Comparison of ENCODE assay signal across 1 cellular context in the genomic region with DNA sequence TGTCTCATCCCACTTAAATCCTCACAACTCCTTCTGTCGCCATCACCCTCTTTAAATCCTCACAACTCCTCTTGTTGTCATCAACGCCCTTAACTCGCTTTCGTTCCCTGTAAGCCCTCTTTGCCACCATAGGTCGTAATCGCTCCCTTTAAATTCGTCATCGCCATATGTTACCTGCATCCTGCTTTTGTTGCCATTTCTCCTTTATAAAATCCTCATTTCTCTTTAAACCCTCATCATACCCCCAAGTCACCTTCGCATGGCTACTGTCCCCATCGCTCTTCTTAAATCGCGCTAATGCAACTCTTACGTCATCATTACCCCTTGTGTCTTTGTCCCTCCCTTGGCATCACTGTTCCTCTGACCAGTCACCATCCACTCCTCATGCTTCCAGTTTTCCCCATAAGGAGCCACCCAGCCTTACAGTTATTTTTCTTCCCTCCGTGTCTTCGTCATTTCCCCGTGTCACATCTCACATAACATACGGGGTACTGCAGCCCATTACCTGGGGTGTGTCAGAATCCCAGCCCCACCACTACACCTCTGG.
A peak's percentile ranks its signal among the peaks of the same experiment; 100 is the strongest.
TF ChIP-seq lines count a peak whose summit lies in the region.

No MANE protein-coding gene starts in this region.

TF ChIP-seq in K562, 482 proteins besides CTCF, POLR2A, EP300 and RAD21 (continued from another document and continues in another):
- TF ChIP-seq, protein P1, sequence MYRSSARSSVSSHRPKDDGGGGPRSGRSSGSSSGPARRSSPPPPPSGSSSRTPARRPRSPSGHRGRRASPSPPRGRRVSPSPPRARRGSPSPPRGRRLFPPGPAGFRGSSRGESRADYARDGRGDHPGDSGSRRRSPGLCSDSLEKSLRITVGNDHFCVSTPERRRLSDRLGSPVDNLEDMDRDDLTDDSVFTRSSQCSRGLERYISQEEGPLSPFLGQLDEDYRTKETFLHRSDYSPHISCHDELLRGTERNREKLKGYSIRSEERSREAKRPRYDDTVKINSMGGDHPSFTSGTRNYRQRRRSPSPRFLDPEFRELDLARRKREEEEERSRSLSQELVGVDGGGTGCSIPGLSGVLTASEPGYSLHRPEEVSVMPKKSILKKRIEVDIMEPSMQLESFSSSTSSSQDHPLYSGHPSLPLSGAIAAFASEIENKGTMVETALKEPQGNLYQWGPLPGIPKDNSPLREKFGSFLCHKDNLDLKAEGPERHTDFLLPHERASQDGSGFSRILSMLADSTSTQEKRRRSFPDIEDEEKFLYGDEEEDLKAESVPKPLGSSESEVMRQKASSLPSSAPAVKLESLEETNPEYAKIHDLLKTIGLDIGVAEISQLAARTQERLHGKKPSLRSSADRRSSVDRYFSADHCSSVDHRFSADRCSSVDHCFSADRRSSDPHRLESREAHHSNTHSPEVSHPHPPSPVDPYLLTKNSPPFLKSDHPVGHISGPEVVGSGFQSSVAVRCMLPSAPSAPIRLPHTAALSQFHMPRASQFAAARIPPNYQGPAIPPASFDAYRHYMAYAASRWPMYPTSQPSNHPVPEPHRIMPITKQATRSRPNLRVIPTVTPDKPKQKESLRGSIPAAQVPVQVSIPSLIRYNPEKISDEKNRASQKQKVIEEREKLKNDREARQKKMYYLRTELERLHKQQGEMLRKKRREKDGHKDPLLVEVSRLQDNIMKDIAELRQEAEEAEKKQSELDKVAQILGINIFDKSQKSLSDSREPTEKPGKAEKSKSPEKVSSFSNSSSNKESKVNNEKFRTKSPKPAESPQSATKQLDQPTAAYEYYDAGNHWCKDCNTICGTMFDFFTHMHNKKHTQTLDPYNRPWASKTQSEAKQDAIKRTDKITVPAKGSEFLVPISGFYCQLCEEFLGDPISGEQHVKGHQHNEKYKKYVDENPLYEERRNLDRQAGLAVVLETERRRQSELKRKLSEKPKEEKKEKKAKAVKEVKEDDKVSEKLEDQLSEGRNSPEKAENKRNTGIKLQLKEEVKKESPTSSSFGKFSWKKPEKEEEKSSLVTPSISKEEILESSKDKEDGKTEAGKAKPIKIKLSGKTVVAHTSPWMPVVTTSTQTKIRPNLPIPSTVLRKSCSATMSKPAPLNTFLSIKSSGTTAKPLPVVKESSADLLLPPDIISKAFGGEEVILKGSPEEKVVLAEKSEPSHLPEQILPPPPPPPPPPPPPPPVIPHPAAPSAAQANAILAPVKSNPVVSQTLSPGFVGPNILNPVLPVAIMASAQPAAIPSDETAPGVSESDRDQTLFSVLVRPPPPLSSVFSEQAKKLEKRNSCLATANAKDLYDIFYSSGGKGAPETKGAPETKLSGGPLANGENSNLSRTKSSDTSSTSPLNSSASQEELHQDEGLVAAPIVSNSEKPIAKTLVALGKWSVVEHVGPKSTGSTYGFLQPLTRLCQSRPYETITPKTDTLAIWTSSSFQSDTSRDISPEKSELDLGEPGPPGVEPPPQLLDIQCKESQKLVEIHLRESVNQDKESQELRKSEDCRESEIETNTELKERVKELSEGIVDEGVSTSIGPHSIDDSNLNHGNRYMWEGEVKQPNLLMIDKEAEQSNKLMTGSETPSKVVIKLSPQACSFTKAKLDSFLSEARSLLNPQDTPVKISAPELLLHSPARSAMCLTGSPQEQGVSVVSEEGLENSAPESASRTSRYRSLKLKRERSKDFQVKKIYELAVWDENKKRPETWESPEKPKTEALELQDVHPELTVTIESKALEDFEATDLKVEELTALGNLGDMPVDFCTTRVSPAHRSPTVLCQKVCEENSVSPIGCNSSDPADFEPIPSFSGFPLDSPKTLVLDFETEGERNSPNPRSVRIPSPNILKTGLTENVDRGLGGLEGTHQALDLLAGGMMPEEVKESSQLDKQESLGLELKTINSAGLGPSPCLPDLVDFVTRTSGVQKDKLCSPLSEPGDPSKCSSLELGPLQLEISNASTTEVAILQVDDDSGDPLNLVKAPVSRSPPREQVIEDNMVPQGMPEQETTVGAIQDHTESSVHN (IDR thresholded peaks at IDR 0.05; ENCODE audit: borderline replicate concordance in 1 of 2, low read depth in 1 of 2): 0 out of 4 replicates have a peak, but pooled peaks of 1 of the 2 experiments have one; percentile 40
- 0 out of 2 replicates have a peak, but pooled peaks have one; percentile 20 for TF ChIP-seq MTA2 (IDR thresholded peaks at IDR 0.05; ENCODE audit: low read depth)
- TF ChIP-seq KLF1 (tag; IDR thresholded peaks at IDR 0.05): no peak
- no peak for TF ChIP-seq WHSC1 (IDR thresholded peaks at IDR 0.05; ENCODE audit: low read length)
- TF ChIP-seq POU5F1 (IDR thresholded peaks at IDR 0.05; ENCODE audit: borderline replicate concordance, low read depth, low read length, partially characterized antibody): no peak
- peak; percentile 24 for TF ChIP-seq PHF20 (IDR thresholded peaks at IDR 0.05; ENCODE audit: partially characterized antibody)
- TF ChIP-seq KDM2B (CRISPR knock-in tag; IDR thresholded peaks at IDR 0.05): no peak
- TF ChIP-seq, protein P2, sequence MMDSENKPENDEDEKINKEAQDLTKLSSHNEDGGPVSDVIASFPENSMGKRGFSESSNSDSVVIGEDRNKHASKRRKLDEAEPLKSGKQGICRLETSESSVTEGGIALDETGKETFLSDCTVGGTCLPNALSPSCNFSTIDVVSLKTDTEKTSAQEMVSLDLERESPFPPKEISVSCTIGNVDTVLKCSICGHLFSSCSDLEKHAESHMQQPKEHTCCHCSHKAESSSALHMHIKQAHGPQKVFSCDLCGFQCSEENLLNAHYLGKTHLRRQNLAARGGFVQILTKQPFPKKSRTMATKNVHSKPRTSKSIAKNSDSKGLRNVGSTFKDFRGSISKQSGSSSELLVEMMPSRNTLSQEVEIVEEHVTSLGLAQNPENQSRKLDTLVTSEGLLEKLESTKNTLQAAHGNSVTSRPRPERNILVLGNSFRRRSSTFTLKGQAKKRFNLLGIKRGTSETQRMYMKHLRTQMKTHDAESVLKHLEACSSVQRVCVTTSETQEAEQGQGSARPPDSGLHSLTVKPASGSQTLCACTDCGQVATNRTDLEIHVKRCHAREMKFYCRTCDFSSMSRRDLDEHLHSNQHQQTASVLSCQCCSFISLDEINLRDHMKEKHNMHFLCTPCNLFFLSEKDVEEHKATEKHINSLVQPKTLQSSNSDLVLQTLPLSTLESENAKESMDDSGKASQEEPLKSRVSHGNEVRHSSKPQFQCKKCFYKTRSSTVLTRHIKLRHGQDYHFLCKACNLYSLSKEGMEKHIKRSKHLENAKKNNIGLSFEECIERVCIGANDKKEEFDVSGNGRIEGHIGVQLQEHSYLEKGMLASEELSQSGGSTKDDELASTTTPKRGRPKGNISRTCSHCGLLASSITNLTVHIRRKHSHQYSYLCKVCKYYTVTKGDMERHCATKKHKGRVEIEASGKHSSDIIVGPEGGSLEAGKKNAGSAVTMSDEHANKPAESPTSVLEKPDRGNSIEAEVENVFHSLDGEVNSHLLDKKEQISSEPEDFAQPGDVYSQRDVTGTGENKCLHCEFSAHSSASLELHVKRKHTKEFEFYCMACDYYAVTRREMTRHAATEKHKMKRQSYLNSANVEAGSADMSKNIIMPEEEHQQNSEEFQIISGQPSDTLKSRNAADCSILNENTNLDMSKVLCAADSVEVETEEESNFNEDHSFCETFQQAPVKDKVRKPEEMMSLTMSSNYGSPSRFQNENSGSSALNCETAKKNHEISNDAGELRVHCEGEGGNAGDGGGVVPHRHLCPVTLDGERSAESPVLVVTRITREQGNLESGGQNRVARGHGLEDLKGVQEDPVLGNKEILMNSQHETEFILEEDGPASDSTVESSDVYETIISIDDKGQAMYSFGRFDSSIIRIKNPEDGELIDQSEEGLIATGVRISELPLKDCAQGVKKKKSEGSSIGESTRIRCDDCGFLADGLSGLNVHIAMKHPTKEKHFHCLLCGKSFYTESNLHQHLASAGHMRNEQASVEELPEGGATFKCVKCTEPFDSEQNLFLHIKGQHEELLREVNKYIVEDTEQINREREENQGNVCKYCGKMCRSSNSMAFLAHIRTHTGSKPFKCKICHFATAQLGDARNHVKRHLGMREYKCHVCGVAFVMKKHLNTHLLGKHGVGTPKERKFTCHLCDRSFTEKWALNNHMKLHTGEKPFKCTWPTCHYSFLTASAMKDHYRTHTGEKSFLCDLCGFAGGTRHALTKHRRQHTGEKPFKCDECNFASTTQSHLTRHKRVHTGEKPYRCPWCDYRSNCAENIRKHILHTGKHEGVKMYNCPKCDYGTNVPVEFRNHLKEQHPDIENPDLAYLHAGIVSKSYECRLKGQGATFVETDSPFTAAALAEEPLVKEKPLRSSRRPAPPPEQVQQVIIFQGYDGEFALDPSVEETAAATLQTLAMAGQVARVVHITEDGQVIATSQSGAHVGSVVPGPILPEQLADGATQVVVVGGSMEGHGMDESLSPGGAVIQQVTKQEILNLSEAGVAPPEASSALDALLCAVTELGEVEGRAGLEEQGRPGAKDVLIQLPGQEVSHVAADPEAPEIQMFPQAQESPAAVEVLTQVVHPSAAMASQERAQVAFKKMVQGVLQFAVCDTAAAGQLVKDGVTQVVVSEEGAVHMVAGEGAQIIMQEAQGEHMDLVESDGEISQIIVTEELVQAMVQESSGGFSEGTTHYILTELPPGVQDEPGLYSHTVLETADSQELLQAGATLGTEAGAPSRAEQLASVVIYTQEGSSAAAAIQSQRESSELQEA (IDR thresholded peaks at IDR 0.05; ENCODE audit: low read depth): no peak; the same call in 1 of the 2 replicates
- TF ChIP-seq ETV6 (IDR thresholded peaks at IDR 0.05; ENCODE audit: borderline replicate concordance in 1 of 2, low read depth in 2 of 2, low read length in 1 of 2): no peak
- TF ChIP-seq ETV6 (CRISPR knock-in tag; IDR thresholded peaks at IDR 0.05; ENCODE audit: borderline replicate concordance): no peak
- TF ChIP-seq, protein P3, sequence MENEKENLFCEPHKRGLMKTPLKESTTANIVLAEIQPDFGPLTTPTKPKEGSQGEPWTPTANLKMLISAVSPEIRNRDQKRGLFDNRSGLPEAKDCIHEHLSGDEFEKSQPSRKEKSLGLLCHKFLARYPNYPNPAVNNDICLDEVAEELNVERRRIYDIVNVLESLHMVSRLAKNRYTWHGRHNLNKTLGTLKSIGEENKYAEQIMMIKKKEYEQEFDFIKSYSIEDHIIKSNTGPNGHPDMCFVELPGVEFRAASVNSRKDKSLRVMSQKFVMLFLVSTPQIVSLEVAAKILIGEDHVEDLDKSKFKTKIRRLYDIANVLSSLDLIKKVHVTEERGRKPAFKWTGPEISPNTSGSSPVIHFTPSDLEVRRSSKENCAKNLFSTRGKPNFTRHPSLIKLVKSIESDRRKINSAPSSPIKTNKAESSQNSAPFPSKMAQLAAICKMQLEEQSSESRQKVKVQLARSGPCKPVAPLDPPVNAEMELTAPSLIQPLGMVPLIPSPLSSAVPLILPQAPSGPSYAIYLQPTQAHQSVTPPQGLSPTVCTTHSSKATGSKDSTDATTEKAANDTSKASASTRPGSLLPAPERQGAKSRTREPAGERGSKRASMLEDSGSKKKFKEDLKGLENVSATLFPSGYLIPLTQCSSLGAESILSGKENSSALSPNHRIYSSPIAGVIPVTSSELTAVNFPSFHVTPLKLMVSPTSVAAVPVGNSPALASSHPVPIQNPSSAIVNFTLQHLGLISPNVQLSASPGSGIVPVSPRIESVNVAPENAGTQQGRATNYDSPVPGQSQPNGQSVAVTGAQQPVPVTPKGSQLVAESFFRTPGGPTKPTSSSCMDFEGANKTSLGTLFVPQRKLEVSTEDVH (IDR thresholded peaks at IDR 0.05; ENCODE audit: low read depth, partially characterized antibody): peak; percentile 53
- TF ChIP-seq ZNF354B (CRISPR knock-in tag; IDR thresholded peaks at IDR 0.05): no peak
- no peak for TF ChIP-seq CBX1 (IDR thresholded peaks at IDR 0.05; ENCODE audit: low read depth)
- no peak for TF ChIP-seq CHCHD3 (CRISPR knock-in tag; IDR thresholded peaks at IDR 0.05)
- TF ChIP-seq HSF4 (CRISPR knock-in tag; IDR thresholded peaks at IDR 0.05; ENCODE audit: borderline replicate concordance): no peak
- TF ChIP-seq, protein P4, sequence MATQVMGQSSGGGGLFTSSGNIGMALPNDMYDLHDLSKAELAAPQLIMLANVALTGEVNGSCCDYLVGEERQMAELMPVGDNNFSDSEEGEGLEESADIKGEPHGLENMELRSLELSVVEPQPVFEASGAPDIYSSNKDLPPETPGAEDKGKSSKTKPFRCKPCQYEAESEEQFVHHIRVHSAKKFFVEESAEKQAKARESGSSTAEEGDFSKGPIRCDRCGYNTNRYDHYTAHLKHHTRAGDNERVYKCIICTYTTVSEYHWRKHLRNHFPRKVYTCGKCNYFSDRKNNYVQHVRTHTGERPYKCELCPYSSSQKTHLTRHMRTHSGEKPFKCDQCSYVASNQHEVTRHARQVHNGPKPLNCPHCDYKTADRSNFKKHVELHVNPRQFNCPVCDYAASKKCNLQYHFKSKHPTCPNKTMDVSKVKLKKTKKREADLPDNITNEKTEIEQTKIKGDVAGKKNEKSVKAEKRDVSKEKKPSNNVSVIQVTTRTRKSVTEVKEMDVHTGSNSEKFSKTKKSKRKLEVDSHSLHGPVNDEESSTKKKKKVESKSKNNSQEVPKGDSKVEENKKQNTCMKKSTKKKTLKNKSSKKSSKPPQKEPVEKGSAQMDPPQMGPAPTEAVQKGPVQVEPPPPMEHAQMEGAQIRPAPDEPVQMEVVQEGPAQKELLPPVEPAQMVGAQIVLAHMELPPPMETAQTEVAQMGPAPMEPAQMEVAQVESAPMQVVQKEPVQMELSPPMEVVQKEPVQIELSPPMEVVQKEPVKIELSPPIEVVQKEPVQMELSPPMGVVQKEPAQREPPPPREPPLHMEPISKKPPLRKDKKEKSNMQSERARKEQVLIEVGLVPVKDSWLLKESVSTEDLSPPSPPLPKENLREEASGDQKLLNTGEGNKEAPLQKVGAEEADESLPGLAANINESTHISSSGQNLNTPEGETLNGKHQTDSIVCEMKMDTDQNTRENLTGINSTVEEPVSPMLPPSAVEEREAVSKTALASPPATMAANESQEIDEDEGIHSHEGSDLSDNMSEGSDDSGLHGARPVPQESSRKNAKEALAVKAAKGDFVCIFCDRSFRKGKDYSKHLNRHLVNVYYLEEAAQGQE (CRISPR knock-in tag; IDR thresholded peaks at IDR 0.05; ENCODE audit: low read depth): no peak
- TF ChIP-seq ZNF764 (CRISPR knock-in tag; IDR thresholded peaks at IDR 0.05; ENCODE audit: low read depth): no peak
- TF ChIP-seq SAP30 (IDR thresholded peaks at IDR 0.05; ENCODE audit: borderline replicate concordance, insufficient read depth, low read depth, low read length, poor library complexity, severe bottlenecking): peak; percentile 58
- no peak for TF ChIP-seq FOXA1 (IDR thresholded peaks at IDR 0.05; ENCODE audit: borderline replicate concordance)
- peak; percentile 59 for TF ChIP-seq NCOA1 (IDR thresholded peaks at IDR 0.05; ENCODE audit: low read depth)
- TF ChIP-seq, protein P5, sequence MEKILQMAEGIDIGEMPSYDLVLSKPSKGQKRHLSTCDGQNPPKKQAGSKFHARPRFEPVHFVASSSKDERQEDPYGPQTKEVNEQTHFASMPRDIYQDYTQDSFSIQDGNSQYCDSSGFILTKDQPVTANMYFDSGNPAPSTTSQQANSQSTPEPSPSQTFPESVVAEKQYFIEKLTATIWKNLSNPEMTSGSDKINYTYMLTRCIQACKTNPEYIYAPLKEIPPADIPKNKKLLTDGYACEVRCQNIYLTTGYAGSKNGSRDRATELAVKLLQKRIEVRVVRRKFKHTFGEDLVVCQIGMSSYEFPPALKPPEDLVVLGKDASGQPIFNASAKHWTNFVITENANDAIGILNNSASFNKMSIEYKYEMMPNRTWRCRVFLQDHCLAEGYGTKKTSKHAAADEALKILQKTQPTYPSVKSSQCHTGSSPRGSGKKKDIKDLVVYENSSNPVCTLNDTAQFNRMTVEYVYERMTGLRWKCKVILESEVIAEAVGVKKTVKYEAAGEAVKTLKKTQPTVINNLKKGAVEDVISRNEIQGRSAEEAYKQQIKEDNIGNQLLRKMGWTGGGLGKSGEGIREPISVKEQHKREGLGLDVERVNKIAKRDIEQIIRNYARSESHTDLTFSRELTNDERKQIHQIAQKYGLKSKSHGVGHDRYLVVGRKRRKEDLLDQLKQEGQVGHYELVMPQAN (IDR thresholded peaks at IDR 0.05; ENCODE audit: borderline replicate concordance): peak; percentile 87
